In the genomic region with DNA sequence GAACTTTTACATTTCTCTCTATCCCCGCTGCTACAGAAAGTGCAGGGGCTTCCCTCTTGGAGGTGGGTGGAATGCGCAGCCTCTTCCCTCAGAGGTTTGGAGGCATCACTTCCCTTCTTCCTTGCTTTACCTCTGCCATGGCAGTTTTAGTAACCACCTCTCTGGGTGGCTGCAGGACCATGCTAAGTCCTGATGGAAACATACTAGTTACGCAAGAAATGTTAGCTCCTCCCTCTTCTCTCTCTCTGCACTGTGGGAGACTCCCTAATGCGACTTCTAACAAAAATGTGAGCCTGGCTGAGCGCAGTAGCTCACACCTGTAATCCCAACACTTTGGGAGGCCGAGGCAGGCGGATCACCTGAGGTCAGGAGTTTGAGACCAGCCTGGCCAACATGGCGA, we compare ENCODE assay signal across 27 cellular contexts.
DNase-seq lines count a peak whose midpoint lies in the region; ATAC-seq, FAIRE-seq and TF ChIP-seq lines count a peak whose summit lies in the region.
"Had no signal": no experiment of that assay in that cellular context is flagged by ENCODE, and none has a peak within 500 bp of the region (broad histone marks: within the 10 kb centered on the region; RNA-seq: fewer than 3 reads in every experiment).

No MANE protein-coding gene starts in this region.

- ATAC-seq in HepG2 (no peak), right lobe of liver (no peak), HCT116 (no peak), K562 (no peak)
- no peak for ATAC-seq in activated CD4-positive, alpha-beta T cell treated with anti-CD3 and anti-CD28 coated beads for 36 hours
- ATAC-seq: A549; CD8-positive, alpha-beta T cell had no signal

- no peaks in the 10 kb centered on the region for H3K9me1 ChIP-seq in K562 (ENCODE audit: control insufficient read depth, insufficient read depth, low read length)

- H3K4me3 ChIP-seq in HepG2 (replicated peaks in 1 of 3; ENCODE audit: insufficient read depth in 1 of 3, low read depth in 2 of 3, low read length in 3 of 3) (no peak overlapping the region), right lobe of liver (no peak overlapping the region), HCT116 (replicated peaks in 1 of 2; ENCODE audit: low read depth in 1 of 2, low read length in 2 of 2) (no peak overlapping the region), K562 (no peak overlapping the region), neural progenitor cell (no peak overlapping the region)
- H3K4me3 ChIP-seq: A549 had no signal

- H3K9me3 Mint-ChIP-seq in neural progenitor cell, result no peaks in the 10 kb centered on the region
- H3K9me3 Mint-ChIP-seq in activated CD4-positive, alpha-beta T cell treated with anti-CD3 and anti-CD28 coated beads for 36 hours (ENCODE audit: low read depth), result no peaks in the 10 kb centered on the region
- H3K9me3 Mint-ChIP-seq: CD8-positive, alpha-beta T cell had no signal

- H3K9ac ChIP-seq in HepG2 (ENCODE audit: insufficient read depth, low read depth, low read length) (no peak overlapping the region), HCT116 (ENCODE audit: low read length) (no peak overlapping the region), K562 (ENCODE audit: insufficient read depth in 1 of 2, low read depth in 2 of 2, low read length in 2 of 2) (no peak overlapping the region), neural progenitor cell (no peak overlapping the region)
- H3K9ac ChIP-seq: KMS-11 had no signal

- no peaks in the 10 kb centered on the region for H3K9me2 ChIP-seq in HCT116 (ENCODE audit: insufficient read depth)

- H3K9me3 ChIP-seq in HepG2 (ENCODE audit: low read length), result no peaks in the 10 kb centered on the region
- H3K9me3 ChIP-seq in right lobe of liver, result no peaks in the 10 kb centered on the region
- H3K9me3 ChIP-seq in HCT116 (ENCODE audit: control insufficient read depth in 1 of 2, insufficient read depth in 1 of 2, low read depth in 1 of 2, low read length in 2 of 2), result no peaks in the 10 kb centered on the region
- no peaks in the 10 kb centered on the region for H3K9me3 ChIP-seq in K562 (replicated peaks; ENCODE audit: control insufficient read depth, insufficient read depth, low read depth, low read length)
- H3K9me3 ChIP-seq in neural progenitor cell (ENCODE audit: low read depth), result no peaks in the 10 kb centered on the region
- H3K9me3 ChIP-seq: A549, Caco-2 had no signal

- TF ChIP-seq POLR2A in HepG2 (IDR thresholded peaks at IDR 0.05; ENCODE audit: insufficient read depth in 1 of 2, low read depth in 2 of 2, low read length in 2 of 2) (no peak), right lobe of liver (IDR thresholded peaks at IDR 0.05) (no peak), HCT116 (IDR thresholded peaks at IDR 0.05; ENCODE audit: borderline replicate concordance, extremely low read depth, insufficient read depth, insufficient read length) (no peak), K562 (conservative IDR thresholded peaks at IDR 0.05) (no peak)

- no peak for FAIRE-seq in HepG2 (lab: Jason Lieb, UNC)
- no peak for FAIRE-seq in K562 (lab: Jason Lieb, UNC)
- FAIRE-seq: A549, G401.6, H54 had no signal

- no peak overlapping the region for H2AFZ ChIP-seq in HepG2 (ENCODE audit: low read length)
- no peak overlapping the region for H2AFZ ChIP-seq in HCT116 (ENCODE audit: low read depth, low read length, poor library complexity, severe bottlenecking)
- no peak overlapping the region for H2AFZ ChIP-seq in K562 (ENCODE audit: low read depth, low read length)
- H2AFZ ChIP-seq in neural progenitor cell (replicated peaks), result no peak overlapping the region

- H3K27me3 ChIP-seq in HepG2 (ENCODE audit: control insufficient read depth in 1 of 2, insufficient read depth in 2 of 2, low read length in 2 of 2) (peaks cover 6 to 23% of the 10 kb centered on the region in 2 experiments), right lobe of liver (no peaks in the 10 kb centered on the region), HCT116 (ENCODE audit: insufficient read depth, low read length) (no peaks in the 10 kb centered on the region; the same call in 1 of the 2 replicates), K562 (ENCODE audit: control insufficient read depth in 2 of 2, insufficient read depth in 2 of 2, low read length in 2 of 2) (peaks cover 3 to 22% of the 10 kb centered on the region in 2 experiments; a peak in 3 of 5 replicates), neural progenitor cell (no peaks in the 10 kb centered on the region)

- H3K4me1 ChIP-seq in HepG2 (ENCODE audit: insufficient read depth, low read length) (no peaks in the 10 kb centered on the region), right lobe of liver (no peaks in the 10 kb centered on the region), HCT116 (ENCODE audit: control insufficient read depth in 1 of 2, insufficient read depth in 2 of 2, low read length in 2 of 2) (no peaks in the 10 kb centered on the region), K562 (replicated peaks in 1 of 2; ENCODE audit: control insufficient read depth in 2 of 2, insufficient read depth in 2 of 2, low read length in 2 of 2) (no peaks in the 10 kb centered on the region), neural progenitor cell (no peaks in the 10 kb centered on the region)
- H3K4me1 ChIP-seq: A549, Caco-2 had no signal

- H3K27ac ChIP-seq in HepG2 (ENCODE audit: extremely low read length, insufficient read depth, low read length) (no peak overlapping the region), right lobe of liver (no peak overlapping the region), HCT116 (ENCODE audit: low read depth, low read length) (no peak overlapping the region), K562 (ENCODE audit: extremely low read depth, low read depth, low read length) (no peak overlapping the region), neural progenitor cell (no peak overlapping the region)
- H3K27ac ChIP-seq: A549, C4-2B, KMS-11 had no signal

- WGBS in HepG2 (ENCODE audit: low lambda C conversion rate), result 39% methylated on average over 8 of the region's 8 CpGs
- WGBS in right lobe of liver (ENCODE audit: insufficient coverage, low coverage, low lambda C conversion rate, missing lambda C conversion rate), result 79% methylated on average over 7 of the region's 8 CpGs
- 0% methylated on average over 8 of the region's 8 CpGs for WGBS in K562 (ENCODE audit: insufficient coverage, low coverage, missing lambda C conversion rate)

- H3K36me3 Mint-ChIP-seq in neural progenitor cell, result no peaks in the 10 kb centered on the region
- H3K36me3 Mint-ChIP-seq in activated CD4-positive, alpha-beta T cell treated with anti-CD3 and anti-CD28 coated beads for 36 hours (ENCODE audit: low read depth), result no peaks in the 10 kb centered on the region
- H3K36me3 Mint-ChIP-seq: CD8-positive, alpha-beta T cell had no signal

- H4K20me1 ChIP-seq in HepG2 (ENCODE audit: insufficient read depth, low read length) (no peaks in the 10 kb centered on the region), HCT116 (ENCODE audit: insufficient read depth) (no peaks in the 10 kb centered on the region), K562 (replicated peaks; ENCODE audit: control insufficient read depth, insufficient read depth, low read length) (0 out of 2 replicates have a peak, but pooled peaks cover 2% of the 10 kb centered on the region), neural progenitor cell (ENCODE audit: low read depth) (no peaks in the 10 kb centered on the region)

- intact Hi-C loops in HepG2 (cut with micrococcal nuclease; ENCODE audit: unreplicated experiment), result no loop called here
- intact Hi-C loops in right lobe of liver (cut with DNase I), result no loop called here
- intact Hi-C loops in HCT116 (cut with micrococcal nuclease), result no loop called here
- intact Hi-C loops in K562 (cut with micrococcal nuclease), result no loop called here
- intact Hi-C loops in activated CD4-positive, alpha-beta T cell treated with anti-CD3 and anti-CD28 coated beads for 36 hours (cut with DNase I, micrococcal nuclease), result no loop called here

- no peak for TF ChIP-seq EP300 in HepG2 (IDR thresholded peaks at IDR 0.05; ENCODE audit: low read depth in 2 of 2, low read length in 2 of 2)
- TF ChIP-seq EP300 in HepG2 (CRISPR knock-in tag; IDR thresholded peaks at IDR 0.05; ENCODE audit: borderline replicate concordance), result no peak
- TF ChIP-seq EP300 in K562 (IDR thresholded peaks at IDR 0.05; ENCODE audit: low read length), result no peak

- H3K27me3 Mint-ChIP-seq in neural progenitor cell (ENCODE audit: insufficient read depth, low read depth), result peaks cover 2% of the 10 kb centered on the region
- H3K27me3 Mint-ChIP-seq in activated CD4-positive, alpha-beta T cell treated with anti-CD3 and anti-CD28 coated beads for 36 hours, result no peaks in the 10 kb centered on the region

- H3K4me3 Mint-ChIP-seq in neural progenitor cell, result no peak overlapping the region
- no peak overlapping the region for H3K4me3 Mint-ChIP-seq in activated CD4-positive, alpha-beta T cell treated with anti-CD3 and anti-CD28 coated beads for 36 hours
- H3K4me3 Mint-ChIP-seq: CD8-positive, alpha-beta T cell; HFFc6 had no signal

- RAD21 ChIA-PET in HCT116 (lab: Charles Lee; ENCODE audit: low non-redundant PET in 1 of 2, low total read pairs in 2 of 2, uncharacterized antibody in 2 of 2, unreplicated experiment in 2 of 2), result no interaction called here

- in situ Hi-C loops in HepG2 (cut with HindIII; ENCODE audit: extremely low pct_ligation_motif_present, low pct_unique_long_range_greater_than_20kb), result no loop called here
- in situ Hi-C loops in K562 (cut with MboI), result no loop called here

- CTCF ChIA-PET in HepG2 (lab: Yijun Ruan, JAX; ENCODE audit: low intra/inter-chr PET ratio, low total read pairs), result no interaction called here
- CTCF ChIA-PET in HCT116 (lab: Charles Lee), result no interaction called here
- CTCF ChIA-PET in K562 (lab: Yijun Ruan, JAX; ENCODE audit: low intra/inter-chr PET ratio), result no interaction called here
- CTCF ChIA-PET in activated CD4-positive, alpha-beta T cell treated with anti-CD3 and anti-CD28 coated beads for 36 hours (lab: Charles Lee), result no interaction called here

- no TSS peak for BruUV-seq in HepG2 (replicated peaks; lab: Mats Ljungman, UMichigan)
- no TSS peak for BruUV-seq in HCT116 (replicated peaks; lab: Mats Ljungman, UMichigan)
- BruUV-seq in K562 (replicated peaks; lab: Mats Ljungman, UMichigan), result no TSS peak

- TF ChIP-seq CTCF in HepG2 (CRISPR knock-in tag; IDR thresholded peaks at IDR 0.05) (no peak), right lobe of liver (IDR thresholded peaks at IDR 0.05) (no peak), HCT116 (IDR thresholded peaks at IDR 0.05 in 2 of 3, conservative IDR thresholded peaks at IDR 0.05 in 1 of 3; ENCODE audit: borderline replicate concordance in 1 of 3, insufficient read depth in 1 of 3, low read depth in 2 of 3, low read length in 2 of 3) (no peak), K562 (IDR thresholded peaks at IDR 0.05 in 2 of 3, conservative IDR thresholded peaks at IDR 0.05 in 1 of 3; ENCODE audit: insufficient read depth in 2 of 3, low read depth in 1 of 3, low read length in 3 of 3) (no peak), neural progenitor cell (IDR thresholded peaks at IDR 0.05) (no peak)

- H3K79me2 ChIP-seq in HepG2 (ENCODE audit: insufficient read depth, low read length) (no peaks in the 10 kb centered on the region), HCT116 (ENCODE audit: insufficient read depth, low read length) (no peaks in the 10 kb centered on the region), K562 (ENCODE audit: control insufficient read depth, insufficient read depth, low read length) (no peaks in the 10 kb centered on the region), neural progenitor cell (ENCODE audit: low read depth) (no peaks in the 10 kb centered on the region)

- peaks cover 12% of the 10 kb centered on the region for H3K4me1 Mint-ChIP-seq in neural progenitor cell
- H3K4me1 Mint-ChIP-seq in activated CD4-positive, alpha-beta T cell treated with anti-CD3 and anti-CD28 coated beads for 36 hours, result no peaks in the 10 kb centered on the region

- H3K4me2 ChIP-seq in HepG2 (ENCODE audit: low read depth, low read length), result no peak overlapping the region
- no peak overlapping the region for H3K4me2 ChIP-seq in HCT116 (ENCODE audit: low read length)
- no peak overlapping the region for H3K4me2 ChIP-seq in K562 (ENCODE audit: insufficient read depth, low read length)
- no peak overlapping the region for H3K4me2 ChIP-seq in neural progenitor cell
- H3K4me2 ChIP-seq: A549, KMS-11 had no signal

- DNase-seq in HepG2 (ENCODE audit: low spot score) (no peak), right lobe of liver (no peak), HCT116 (ENCODE audit: low read depth, low spot score) (no peak), K562 (ENCODE audit: extremely low read depth in 1 of 4, low spot score in 3 of 4) (no peak), neural progenitor cell (ENCODE audit: low spot score) (no peak), NCI-H1105 (lab: John Stamatoyannopoulos, UW) (no peak), GM19240 (ENCODE audit: insufficient read length, low spot score) (no peak)
- DNase-seq in activated CD4-positive, alpha-beta T cell treated with anti-CD3 and anti-CD28 coated beads for 36 hours, result no peak
- DNase-seq: AML-193; Caco-2; CD8-positive, alpha-beta T cell; HFFc6; NCI-H1105 treated with DMSO at 0.1 percent for 48 hours; NCI-H146; NCI-H1930; NCI-H2107; NCI-H446 treated with DMSO at 0.1 percent for 48 hours; NCI-H526; NCI-H82; Right ventricle myocardium superior; RPMI8226; T-helper 1 cell had no signal

- H3F3A ChIP-seq in neural progenitor cell (ENCODE audit: low read depth), result no peaks in the 10 kb centered on the region

- H3K36me3 ChIP-seq in HepG2 (replicated peaks in 1 of 2; ENCODE audit: control insufficient read depth in 1 of 2, insufficient read depth in 2 of 2, low read length in 2 of 2), result no peaks in the 10 kb centered on the region
- no peaks in the 10 kb centered on the region for H3K36me3 ChIP-seq in right lobe of liver
- H3K36me3 ChIP-seq in HCT116 (ENCODE audit: control insufficient read depth in 1 of 2, insufficient read depth in 2 of 2, low read length in 2 of 2), result no peaks in the 10 kb centered on the region
- H3K36me3 ChIP-seq in K562 (ENCODE audit: control insufficient read depth, insufficient read depth, low read length), result no peaks in the 10 kb centered on the region
- no peaks in the 10 kb centered on the region for H3K36me3 ChIP-seq in neural progenitor cell

- TF ChIP-seq RAD21 in HepG2 (CRISPR knock-in tag; IDR thresholded peaks at IDR 0.05) (no peak), HCT116 (IDR thresholded peaks at IDR 0.05; ENCODE audit: low read depth) (no peak), K562 (CRISPR knock-in tag; conservative IDR thresholded peaks at IDR 0.05 in 1 of 2, IDR thresholded peaks at IDR 0.05 in 1 of 2) (no peak)

- POLR2A ChIA-PET in HepG2 (lab: Yijun Ruan, JAX) (no interaction called here), HCT116 (lab: Charles Lee) (no interaction called here), K562 (lab: Yijun Ruan, JAX) (interaction anchor here (0.6 kb wide), 1 partner anchor 16 kb away, joined by 3 read pairs; no protein-coding TSS in a partner anchor)
- POLR2A ChIA-PET in activated CD4-positive, alpha-beta T cell treated with anti-CD3 and anti-CD28 coated beads for 36 hours (lab: Charles Lee), result no interaction called here

- peak overlapping the region; percentile 84 for H3K27ac Mint-ChIP-seq in neural progenitor cell
- H3K27ac Mint-ChIP-seq in activated CD4-positive, alpha-beta T cell treated with anti-CD3 and anti-CD28 coated beads for 36 hours, result no peak overlapping the region
- H3K27ac Mint-ChIP-seq: CD8-positive, alpha-beta T cell; HFFc6 had no signal

Comparison
In these comparisons a context has a peak if more than half of its experiments do, and no peak if none do; other contexts are left out.
1. Of the 241 proteins assayed by ChIP-seq in both HepG2 and K562: peak only in HepG2: none; only in K562: none; in both: CEBPB; in neither: 239; mixed calls (peak in some experiments, not most) for 1.